In the genomic region with DNA sequence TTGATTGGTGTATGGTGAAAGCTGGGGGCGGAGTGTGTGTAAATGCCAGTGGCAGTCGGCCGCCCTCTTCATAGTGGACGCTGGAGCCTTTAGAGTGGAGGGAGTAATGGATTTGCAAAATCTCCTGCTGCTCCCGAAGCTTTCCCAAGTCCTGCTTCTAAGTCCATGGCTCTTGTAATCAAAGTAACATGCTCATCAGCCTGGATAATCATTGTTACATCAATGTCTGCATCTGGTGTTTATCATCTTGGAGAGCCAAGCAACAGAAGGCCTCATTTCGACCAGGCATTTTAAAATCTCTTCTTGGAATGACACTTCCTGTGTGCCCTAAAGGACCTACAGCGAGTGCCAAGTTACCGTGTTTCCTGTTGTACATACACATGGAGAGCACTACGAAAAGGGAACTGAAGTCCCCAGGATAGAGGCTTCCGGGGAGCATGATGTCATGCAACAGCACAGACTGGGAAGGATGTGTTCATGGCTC, we compare ENCODE assay signal across 21 cellular contexts. TPM values are rescaled to one million over a fixed set of nuclear protein-coding genes. Genes with fewer than 3 reads are reported as not detected.
A peak's percentile ranks its signal among the peaks of the same experiment; 100 is the strongest.
DNase-seq lines count a peak whose midpoint lies in the region; ATAC-seq and TF ChIP-seq lines count a peak whose summit lies in the region.
"Had no signal": no experiment of that assay in that cellular context is flagged by ENCODE, and none has a peak within 500 bp of the region (broad histone marks: within the 10 kb centered on the region; RNA-seq: fewer than 3 reads in every experiment).

No MANE protein-coding gene starts in this region.

- ATAC-seq in Right ventricle myocardium inferior (peak; percentile 78), GM18907 (IDR thresholded peaks at IDR 0.05; ENCODE audit: unreplicated experiment) (no peak)
- ATAC-seq: A549; activated T-cell treated with anti-CD3 and anti-CD28 coated beads, Interleukin-2, amount 50 U/mL, for 4 hours; gastrocnemius medialis had no signal

- peaks cover 20% of the 10 kb centered on the region for H3K4me1 Mint-ChIP-seq in brain
- H3K4me1 Mint-ChIP-seq: activated naive CD8-positive, alpha-beta T cell treated with anti-CD3 and anti-CD28 coated beads, Interleukin-2, amount 10 ng/mL, durations not matched to agents 7 days and 5 days; CD4-positive, CD25-positive, alpha-beta regulatory T cell; endodermal cell had no signal

- no peak for TF ChIP-seq CTCF in brain (conservative IDR thresholded peaks at IDR 0.05)

- H3K27me3 Mint-ChIP-seq in brain = peaks cover 23% of the 10 kb centered on the region
- H3K27me3 Mint-ChIP-seq: activated CD4-positive, alpha-beta memory T cell treated with anti-CD3 and anti-CD28 coated beads for 36 hours; CD4-positive, CD25-positive, alpha-beta regulatory T cell had no signal

- peaks cover 0 to 3% (median 0%) of the 10 kb centered on the region in 5 experiments for H3K9me3 Mint-ChIP-seq in brain
- H3K9me3 Mint-ChIP-seq: activated CD4-positive, alpha-beta memory T cell treated with anti-CD3 and anti-CD28 coated beads for 36 hours; activated naive CD8-positive, alpha-beta T cell treated with anti-CD3 and anti-CD28 coated beads, Interleukin-2, amount 10 ng/mL, durations not matched to agents 7 days and 5 days; activated T-cell treated with anti-CD3 and anti-CD28 coated beads, Interleukin-2, amount 50 U/mL, for 4 hours; endodermal cell had no signal

- no peak for DNase-seq in Right ventricle myocardium inferior (ENCODE audit: missing footprints)
- DNase-seq in cardiac septum (ENCODE audit: low spot score) = no peak
- DNase-seq in islet precursor cell = peak; percentile 64
- DNase-seq in superior temporal gyrus (ENCODE audit: extremely low spot score) = peak; percentile 53
- DNase-seq in NOMO-1 (lab: John Stamatoyannopoulos, UW; ENCODE audit: unreplicated experiment in 2 of 2) = no peak
- DNase-seq in HK-2 (ENCODE audit: unreplicated experiment) = no peak
- DNase-seq: activated CD4-positive, alpha-beta memory T cell treated with anti-CD3 and anti-CD28 coated beads for 36 hours; activated naive CD8-positive, alpha-beta T cell treated with anti-CD3 and anti-CD28 coated beads, Interleukin-2, amount 10 ng/mL, durations not matched to agents 7 days and 5 days; activated T-cell treated with anti-CD3 and anti-CD28 coated beads, Interleukin-2, amount 50 U/mL, for 4 hours; caudate nucleus; CD4-positive, CD25-positive, alpha-beta regulatory T cell; endodermal cell; gastrocnemius medialis; HCEC 1CT; NCI-H2171 treated with DMSO at 0.1 percent for 48 hours; nucleus accumbens; sigmoid colon had no signal

- H3K4me3 Mint-ChIP-seq in brain = peak overlapping the region in 1 of 5 experiments; percentile 24
- H3K4me3 Mint-ChIP-seq: activated CD4-positive, alpha-beta memory T cell treated with anti-CD3 and anti-CD28 coated beads for 36 hours; activated naive CD8-positive, alpha-beta T cell treated with anti-CD3 and anti-CD28 coated beads, Interleukin-2, amount 10 ng/mL, durations not matched to agents 7 days and 5 days; activated T-cell treated with anti-CD3 and anti-CD28 coated beads, Interleukin-2, amount 50 U/mL, for 4 hours; endodermal cell had no signal

- peak overlapping the region; percentile 37 to 79 (median 61) for H3K27ac Mint-ChIP-seq in brain
- H3K27ac Mint-ChIP-seq: activated CD4-positive, alpha-beta memory T cell treated with anti-CD3 and anti-CD28 coated beads for 36 hours; activated naive CD8-positive, alpha-beta T cell treated with anti-CD3 and anti-CD28 coated beads, Interleukin-2, amount 10 ng/mL, durations not matched to agents 7 days and 5 days; CD4-positive, CD25-positive, alpha-beta regulatory T cell; endodermal cell had no signal

- peaks cover 8% of the 10 kb centered on the region for H3K36me3 Mint-ChIP-seq in brain
- H3K36me3 Mint-ChIP-seq: activated CD4-positive, alpha-beta memory T cell treated with anti-CD3 and anti-CD28 coated beads for 36 hours; activated naive CD8-positive, alpha-beta T cell treated with anti-CD3 and anti-CD28 coated beads, Interleukin-2, amount 10 ng/mL, durations not matched to agents 7 days and 5 days; CD4-positive, CD25-positive, alpha-beta regulatory T cell had no signal

- intact Hi-C loops in Right ventricle myocardium inferior (cut with DNase I) = no loop called here
- intact Hi-C loops in cardiac septum (cut with DNase I) = no loop called here

RNA-seq across cellular contexts. Expression of gene UNC5C, which starts 32.2 kb away (rescaled TPM):
- total RNA-seq in Right ventricle myocardium inferior = 2.1 TPM
- total RNA-seq in cardiac septum = 1.7 TPM
- 3.7 TPM for polyA plus RNA-seq in brain (ENCODE audit: insufficient read depth, low read depth, low replicate concordance)
- total RNA-seq: activated CD4-positive, alpha-beta memory T cell treated with anti-CD3 and anti-CD28 coated beads for 36 hours; activated naive CD8-positive, alpha-beta T cell treated with anti-CD3 and anti-CD28 coated beads, Interleukin-2, amount 10 ng/mL, durations not matched to agents 7 days and 5 days; CD4-positive, CD25-positive, alpha-beta regulatory T cell; mononuclear cell had no signal

Comparison
In these comparisons a context has a peak if more than half of its experiments do, and no peak if none do; other contexts are left out.
1. DNase-seq: peak in islet precursor cell (single experiment) and superior temporal gyrus (single experiment); none in Right ventricle myocardium inferior (single experiment), cardiac septum (single experiment), NOMO-1 (0 of 2) and HK-2 (single experiment).